ENCODE assay signal across 2 cellular contexts in genomic region chr11:77126156-77126775, GRCh38.
TF ChIP-seq lines count a peak whose summit lies in the region.

No MANE protein-coding gene starts in this region.

TF ChIP-seq in SK-N-SH treated with all-trans-retinoic acid at 6 μM for 48 hours, 23 proteins besides CTCF, POLR2A, EP300 and RAD21 (continued from another document):
- TF ChIP-seq TOX (CRISPR knock-in tag; IDR thresholded peaks at IDR 0.05; ENCODE audit: borderline replicate concordance) (no peak), ZNF565 (CRISPR knock-in tag; conservative IDR thresholded peaks at IDR 0.05; ENCODE audit: low read depth) (no peak), ESRRG (CRISPR knock-in tag; IDR thresholded peaks at IDR 0.05) (no peak), GLIS3 (CRISPR knock-in tag; IDR thresholded peaks at IDR 0.05) (no peak), TCF4 (CRISPR knock-in tag; IDR thresholded peaks at IDR 0.05; ENCODE audit: borderline replicate concordance) (no peak), TSHZ2 (CRISPR knock-in tag; IDR thresholded peaks at IDR 0.05) (no peak), ISL1 (CRISPR knock-in tag; IDR thresholded peaks at IDR 0.05) (no peak), ZFP30 (CRISPR knock-in tag; IDR thresholded peaks at IDR 0.05) (no peak), ZNF8 (CRISPR knock-in tag; IDR thresholded peaks at IDR 0.05) (no peak), CREB5 (CRISPR knock-in tag; IDR thresholded peaks at IDR 0.05; ENCODE audit: low read depth) (no peak), PATZ1 (CRISPR knock-in tag; IDR thresholded peaks at IDR 0.05; ENCODE audit: borderline replicate concordance) (no peak), CSRNP3 (CRISPR knock-in tag; IDR thresholded peaks at IDR 0.05) (no peak), POU6F1 (CRISPR knock-in tag; IDR thresholded peaks at IDR 0.05; ENCODE audit: borderline replicate concordance, low read depth) (no peak), ARNTL (CRISPR knock-in tag; IDR thresholded peaks at IDR 0.05; ENCODE audit: borderline replicate concordance, low read depth) (no peak)

TF ChIP-seq in SK-N-SH, 30 proteins besides CTCF, POLR2A, EP300 and RAD21 (continued from another document):
- no peak for TF ChIP-seq NRF1 (IDR thresholded peaks at IDR 0.05; ENCODE audit: low read depth, low read length)
- TF ChIP-seq IRF3 (IDR thresholded peaks at IDR 0.05; ENCODE audit: low read depth, low read length), result no peak
- no peak for TF ChIP-seq SIN3A (IDR thresholded peaks at IDR 0.05; ENCODE audit: borderline replicate concordance, low read depth, low read length)
- no peak for TF ChIP-seq USF1 (IDR thresholded peaks at IDR 0.05; ENCODE audit: borderline replicate concordance, low read depth)
- TF ChIP-seq MEF2A (IDR thresholded peaks at IDR 0.05; ENCODE audit: borderline replicate concordance, low read depth), result no peak
